ENCODE assay signal across 27 cellular contexts in genomic region chr18:30142248-30142647, GRCh38.
"Had no signal": no experiment of that assay in that cellular context is flagged by ENCODE, and none has a peak within 500 bp of the region (broad histone marks: within the 10 kb centered on the region; RNA-seq: fewer than 3 reads in every experiment).

No MANE protein-coding gene starts in this region.

- H3K36me3 ChIP-seq: colonic mucosa, esophagus muscularis mucosa, gastroesophageal sphincter, heart left ventricle, lower lobe of right lung, suprapubic skin, transverse colon, upper lobe of right lung, uterus had no signal

- H3K79me2 ChIP-seq: hepatocyte, parathyroid adenoma had no signal

- H2AFZ ChIP-seq: hepatocyte, parathyroid adenoma had no signal

- H3K4me1 ChIP-seq: colonic mucosa, esophagus muscularis mucosa, foreskin keratinocyte, gastroesophageal sphincter, heart left ventricle, lower lobe of right lung, parathyroid adenoma, suprapubic skin, transverse colon, upper lobe of right lung, uterus had no signal

- H3K27ac ChIP-seq: colonic mucosa, esophagus muscularis mucosa, foreskin keratinocyte, gastroesophageal sphincter, heart left ventricle, hepatocyte, lower lobe of right lung, parathyroid adenoma, suprapubic skin, transverse colon, upper lobe of right lung, uterus had no signal

- H3K9ac ChIP-seq: parathyroid adenoma had no signal

- H3K4me3 Mint-ChIP-seq: dendritic cell treated with granulocyte-macrophage colony-stimulating factor and Interleukin-4, amounts not matched to agents 40 ng/mL and 50 ng/mL, for 4 days; naive B cell; natural killer cell treated with Interleukin-12 subunit alpha and Interleukin-12 subunit beta and Interleukin-15 and Interleukin-18, amount 100 ng/mL, for 72 hours; neural crest cell; stimulated activated naive CD8-positive, alpha-beta T cell treated with anti-CD3 and anti-CD28 coated beads, Interleukin-15, amount 100 ng/mL, for 72 hours had no signal

- DNase-seq: colonic mucosa; effector memory CD4-positive, alpha-beta T cell; heart left ventricle; left ventricle myocardium superior; lower lobe of right lung; naive B cell; stimulated activated CD4-positive, alpha-beta T cell treated with anti-CD3 and anti-CD28 coated beads, Interleukin-12 subunit alpha, Interleukin-12 subunit beta, amount 100 ng/mL, for 4 hours; stimulated activated CD4-positive, alpha-beta T cell treated with anti-CD3 and anti-CD28 coated beads, Interleukin-1b, Interleukin-23, amount 100 ng/mL, for 48 hours; stimulated activated CD4-positive, alpha-beta T cell treated with anti-CD3 and anti-CD28 coated beads, Interleukin-4, amount 100 ng/mL, for 1 hour; stimulated activated CD8-positive, alpha-beta memory T cell treated with anti-CD3 and anti-CD28 coated beads, Interleukin-4, amount 100 ng/mL, for 48 hours; stimulated activated naive CD4-positive, alpha-beta T cell; stimulated activated naive CD8-positive, alpha-beta T cell treated with anti-CD3 and anti-CD28 coated beads, Interleukin-15, amount 100 ng/mL, for 72 hours; transverse colon; upper lobe of right lung; uterus had no signal

- H3K4me1 Mint-ChIP-seq: neural crest cell; stimulated activated naive CD8-positive, alpha-beta T cell treated with anti-CD3 and anti-CD28 coated beads, Interleukin-15, amount 100 ng/mL, for 72 hours had no signal

- H3K9me3 ChIP-seq: colonic mucosa, transverse colon, upper lobe of right lung, uterus had no signal

- H3K27me3 Mint-ChIP-seq: dendritic cell treated with granulocyte-macrophage colony-stimulating factor and Interleukin-4, amounts not matched to agents 40 ng/mL and 50 ng/mL, for 4 days; naive B cell; natural killer cell treated with Interleukin-12 subunit alpha and Interleukin-12 subunit beta and Interleukin-15 and Interleukin-18, amount 100 ng/mL, for 72 hours; progenitor cell of endocrine pancreas; stimulated activated naive CD8-positive, alpha-beta T cell treated with anti-CD3 and anti-CD28 coated beads, Interleukin-15, amount 100 ng/mL, for 72 hours had no signal

- H3K36me3 Mint-ChIP-seq: naive B cell had no signal

- ATAC-seq: gastroesophageal sphincter; heart left ventricle; left ventricle myocardium superior; lower lobe of right lung; natural killer cell treated with Interleukin-12 subunit alpha and Interleukin-12 subunit beta and Interleukin-15 and Interleukin-18, amount 100 ng/mL, for 72 hours; sciatic nerve; stimulated activated naive CD8-positive, alpha-beta T cell treated with anti-CD3 and anti-CD28 coated beads, Interleukin-15, amount 100 ng/mL, for 72 hours; upper lobe of right lung had no signal

- H3K4me2 ChIP-seq: hepatocyte, smooth muscle cell had no signal

- H3K4me3 ChIP-seq: colonic mucosa, esophagus muscularis mucosa, gastroesophageal sphincter, heart left ventricle, hepatocyte, lower lobe of right lung, smooth muscle cell, suprapubic skin, transverse colon, upper lobe of right lung, uterus had no signal

- H3K27ac Mint-ChIP-seq: dendritic cell treated with granulocyte-macrophage colony-stimulating factor and Interleukin-4, amounts not matched to agents 40 ng/mL and 50 ng/mL, for 4 days; naive B cell; natural killer cell treated with Interleukin-12 subunit alpha and Interleukin-12 subunit beta and Interleukin-15 and Interleukin-18, amount 100 ng/mL, for 72 hours; progenitor cell of endocrine pancreas; stimulated activated naive CD8-positive, alpha-beta T cell treated with anti-CD3 and anti-CD28 coated beads, Interleukin-15, amount 100 ng/mL, for 72 hours had no signal

- H3K27me3 ChIP-seq: colonic mucosa, esophagus muscularis mucosa, foreskin keratinocyte, gastroesophageal sphincter, heart left ventricle, hepatocyte, suprapubic skin, transverse colon, upper lobe of right lung, uterus had no signal
